6 cellular contexts compared by ENCODE assay signal in genomic region chr16:48948911-48949310, GRCh38.
"Had no signal": no experiment of that assay in that cellular context is flagged by ENCODE, and none has a peak within 500 bp of the region (broad histone marks: within the 10 kb centered on the region; RNA-seq: fewer than 3 reads in every experiment).

No MANE protein-coding gene starts in this region.

- H3K27ac Mint-ChIP-seq: GM23338, HFFc6 had no signal

- ATAC-seq: GM23338 had no signal

- H3K9ac ChIP-seq: GM23248 had no signal

- H3K36me3 ChIP-seq: HAP-1 had no signal

- H3K9me3 ChIP-seq: HAP-1 had no signal

- H3K4me1 ChIP-seq: HAP-1 had no signal

- H3K27ac ChIP-seq: GM23248 had no signal

- H3K4me3 Mint-ChIP-seq: GM23338, HFFc6 had no signal

- H3K4me2 ChIP-seq: GM23338 had no signal

- H2AFZ ChIP-seq: GM23248, GM23338 had no signal

- H3K4me1 Mint-ChIP-seq: GM23338 had no signal

- DNase-seq: GM23248, H7, HCEC 1CT, HFFc6 had no signal

- H3K4me3 ChIP-seq: GM23248, GM23338, HAP-1 had no signal
